20 cellular contexts compared by ENCODE assay signal in genomic region chr5:59285300-59286017, GRCh38.
A peak's percentile ranks its signal among the peaks of the same experiment; 100 is the strongest.
DNase-seq lines count a peak whose midpoint lies in the region; ATAC-seq, FAIRE-seq and TF ChIP-seq lines count a peak whose summit lies in the region.
"Had no signal": no experiment of that assay in that cellular context is flagged by ENCODE, and none has a peak within 500 bp of the region (broad histone marks: within the 10 kb centered on the region; RNA-seq: fewer than 3 reads in every experiment).

No MANE protein-coding gene starts in this region.

- POLR2A ChIA-PET in activated CD4-positive, alpha-beta T cell treated with anti-CD3 and anti-CD28 coated beads, Interleukin-2, amount 10 ng/mL, durations not matched to agents 7 days and 5 days (lab: Charles Lee) = no interaction called here

- H3K36me3 ChIP-seq in left ventricle myocardium inferior = no peaks in the 10 kb centered on the region
- H3K36me3 ChIP-seq: BE2C, HAP-1 had no signal

- no peak overlapping the region for H3K4me3 ChIP-seq in left ventricle myocardium inferior
- H3K4me3 ChIP-seq: GM23248, HAP-1 had no signal

- H3K27me3 ChIP-seq in left ventricle myocardium inferior (ENCODE audit: low read depth) = no peaks in the 10 kb centered on the region
- H3K27me3 ChIP-seq: BE2C had no signal

- CTCF ChIA-PET in activated CD4-positive, alpha-beta T cell treated with anti-CD3 and anti-CD28 coated beads, Interleukin-2, amount 10 ng/mL, durations not matched to agents 7 days and 5 days (lab: Charles Lee) = no interaction called here

- peaks cover 16% of the 10 kb centered on the region for H3K4me1 ChIP-seq in left ventricle myocardium inferior
- H3K4me1 ChIP-seq: BE2C, HAP-1 had no signal

- intact Hi-C loops in left cardiac atrium (cut with DNase I) (no loop called here), left ventricle myocardium inferior (cut with micrococcal nuclease) (no loop called here), sciatic nerve (cut with DNase I) (no loop called here)

- H3K9me3 Mint-ChIP-seq in activated CD4-positive, alpha-beta T cell treated with anti-CD3 and anti-CD28 coated beads, Interleukin-2, amount 10 ng/mL, durations not matched to agents 7 days and 5 days = no peaks in the 10 kb centered on the region
- H3K9me3 Mint-ChIP-seq: CD4-positive, alpha-beta T cell had no signal

- peak; percentile 30 to 63 for ATAC-seq in left cardiac atrium
- peak; percentile 19 for ATAC-seq in omental fat pad (ENCODE audit: low FRiP score)
- ATAC-seq in sciatic nerve = peak; percentile 75
- ATAC-seq in HG03159 (IDR thresholded peaks at IDR 0.05; ENCODE audit: unreplicated experiment) = no peak

- no peak for DNase-seq in left cardiac atrium
- no peak for DNase-seq in left ventricle myocardium inferior
- DNase-seq in omental fat pad (ENCODE audit: low spot score) = no peak
- no peak for DNase-seq in sciatic nerve (ENCODE audit: low spot score)
- DNase-seq in HTR-8/SVneo (ENCODE audit: insufficient read length, low spot score) = no peak
- no peak for DNase-seq in activated CD4-positive, alpha-beta T cell treated with anti-CD3 and anti-CD28 coated beads, Interleukin-2, amount 10 ng/mL, durations not matched to agents 7 days and 5 days
- DNase-seq: ACHN; BE2C; C1 segment of cervical spinal cord; CD4-positive, alpha-beta T cell; DMS153; DMS79; GDM1; GM23248; IMR-90 had no signal

- peaks cover 13% of the 10 kb centered on the region for H3K27me3 Mint-ChIP-seq in activated CD4-positive, alpha-beta T cell treated with anti-CD3 and anti-CD28 coated beads, Interleukin-2, amount 10 ng/mL, durations not matched to agents 7 days and 5 days
- H3K27me3 Mint-ChIP-seq: CD4-positive, alpha-beta T cell had no signal

- FAIRE-seq in HTR-8/SVneo (lab: Jason Lieb, UNC) = no peak
- FAIRE-seq: GM12892, GM18507 had no signal

- H3K27ac Mint-ChIP-seq in activated CD4-positive, alpha-beta T cell treated with anti-CD3 and anti-CD28 coated beads, Interleukin-2, amount 10 ng/mL, durations not matched to agents 7 days and 5 days = no peak overlapping the region
- H3K27ac Mint-ChIP-seq: CD4-positive, alpha-beta T cell had no signal

- H3K9me3 ChIP-seq in left ventricle myocardium inferior (replicated peaks) = peaks cover 5% of the 10 kb centered on the region
- H3K9me3 ChIP-seq: BE2C, HAP-1 had no signal

- no peak for TF ChIP-seq CTCF in left ventricle myocardium inferior (IDR thresholded peaks at IDR 0.05; ENCODE audit: borderline replicate concordance)
- no peak for TF ChIP-seq CTCF in omental fat pad (IDR thresholded peaks at IDR 0.05)

- H3K36me3 Mint-ChIP-seq in activated CD4-positive, alpha-beta T cell treated with anti-CD3 and anti-CD28 coated beads, Interleukin-2, amount 10 ng/mL, durations not matched to agents 7 days and 5 days (ENCODE audit: low read depth) = no peaks in the 10 kb centered on the region

- no peaks in the 10 kb centered on the region for H3K4me1 Mint-ChIP-seq in activated CD4-positive, alpha-beta T cell treated with anti-CD3 and anti-CD28 coated beads, Interleukin-2, amount 10 ng/mL, durations not matched to agents 7 days and 5 days

- H3K4me3 Mint-ChIP-seq in activated CD4-positive, alpha-beta T cell treated with anti-CD3 and anti-CD28 coated beads, Interleukin-2, amount 10 ng/mL, durations not matched to agents 7 days and 5 days = no peak overlapping the region
- H3K4me3 Mint-ChIP-seq: CD4-positive, alpha-beta T cell had no signal

- H3K27ac ChIP-seq in left ventricle myocardium inferior (replicated peaks) = no peak overlapping the region
- H3K27ac ChIP-seq: GM23248, HL-60 had no signal
